Comparison of ENCODE assay signal across 1 cellular context in the genomic region with DNA sequence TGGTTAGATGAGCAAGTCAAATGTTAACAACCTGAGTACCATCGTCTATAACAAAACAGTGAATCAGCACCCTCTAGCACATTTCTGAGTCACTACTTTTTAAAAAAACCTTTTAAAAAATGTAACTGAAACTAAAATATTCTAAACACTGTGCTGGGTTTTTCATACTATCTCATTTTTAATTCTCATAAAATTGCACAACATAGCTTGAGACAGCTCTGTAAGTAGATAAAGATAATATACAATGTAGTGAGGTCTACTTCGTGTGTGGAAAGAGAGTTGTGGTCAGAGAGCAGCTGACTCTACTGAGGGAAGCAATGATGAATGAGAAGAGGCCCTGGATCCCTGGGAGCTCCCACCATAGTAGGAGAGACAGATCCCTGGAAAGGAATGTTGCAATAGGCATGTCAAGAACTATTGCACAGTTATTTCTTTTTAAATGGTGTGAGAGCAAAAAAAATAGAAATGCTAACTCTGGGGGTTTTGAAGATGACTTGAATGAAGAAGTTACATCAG.
TF ChIP-seq lines count a peak whose summit lies in the region.

No MANE protein-coding gene starts in this region.

TF ChIP-seq in HepG2, 621 proteins besides CTCF, POLR2A, EP300 and RAD21:
- TF ChIP-seq CEBPB (IDR thresholded peaks at IDR 0.05; ENCODE audit: borderline replicate concordance, low read depth, low read length) (peak; percentile 45; the same call in 1 of the 2 replicates), HDAC2 (CRISPR knock-in tag; IDR thresholded peaks at IDR 0.05) (no peak)
- TF ChIP-seq, protein P1, sequence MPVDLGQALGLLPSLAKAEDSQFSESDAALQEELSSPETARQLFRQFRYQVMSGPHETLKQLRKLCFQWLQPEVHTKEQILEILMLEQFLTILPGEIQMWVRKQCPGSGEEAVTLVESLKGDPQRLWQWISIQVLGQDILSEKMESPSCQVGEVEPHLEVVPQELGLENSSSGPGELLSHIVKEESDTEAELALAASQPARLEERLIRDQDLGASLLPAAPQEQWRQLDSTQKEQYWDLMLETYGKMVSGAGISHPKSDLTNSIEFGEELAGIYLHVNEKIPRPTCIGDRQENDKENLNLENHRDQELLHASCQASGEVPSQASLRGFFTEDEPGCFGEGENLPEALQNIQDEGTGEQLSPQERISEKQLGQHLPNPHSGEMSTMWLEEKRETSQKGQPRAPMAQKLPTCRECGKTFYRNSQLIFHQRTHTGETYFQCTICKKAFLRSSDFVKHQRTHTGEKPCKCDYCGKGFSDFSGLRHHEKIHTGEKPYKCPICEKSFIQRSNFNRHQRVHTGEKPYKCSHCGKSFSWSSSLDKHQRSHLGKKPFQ (CRISPR knock-in tag; IDR thresholded peaks at IDR 0.05; ENCODE audit: insufficient replicate concordance): no peak
- TF ChIP-seq, protein P2, sequence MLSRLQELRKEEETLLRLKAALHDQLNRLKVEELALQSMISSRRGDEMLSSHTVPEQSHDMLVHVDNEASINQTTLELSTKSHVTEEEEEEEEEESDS (CRISPR knock-in tag; IDR thresholded peaks at IDR 0.05; ENCODE audit: borderline replicate concordance): no peak
- TF ChIP-seq, protein P3, sequence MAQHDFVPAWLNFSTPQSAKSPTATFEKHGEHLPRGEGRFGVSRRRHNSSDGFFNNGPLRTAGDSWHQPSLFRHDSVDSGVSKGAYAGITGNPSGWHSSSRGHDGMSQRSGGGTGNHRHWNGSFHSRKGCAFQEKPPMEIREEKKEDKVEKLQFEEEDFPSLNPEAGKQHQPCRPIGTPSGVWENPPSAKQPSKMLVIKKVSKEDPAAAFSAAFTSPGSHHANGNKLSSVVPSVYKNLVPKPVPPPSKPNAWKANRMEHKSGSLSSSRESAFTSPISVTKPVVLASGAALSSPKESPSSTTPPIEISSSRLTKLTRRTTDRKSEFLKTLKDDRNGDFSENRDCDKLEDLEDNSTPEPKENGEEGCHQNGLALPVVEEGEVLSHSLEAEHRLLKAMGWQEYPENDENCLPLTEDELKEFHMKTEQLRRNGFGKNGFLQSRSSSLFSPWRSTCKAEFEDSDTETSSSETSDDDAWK (CRISPR knock-in tag; IDR thresholded peaks at IDR 0.05): no peak
